2 cellular contexts compared by ENCODE assay signal in the genomic region with DNA sequence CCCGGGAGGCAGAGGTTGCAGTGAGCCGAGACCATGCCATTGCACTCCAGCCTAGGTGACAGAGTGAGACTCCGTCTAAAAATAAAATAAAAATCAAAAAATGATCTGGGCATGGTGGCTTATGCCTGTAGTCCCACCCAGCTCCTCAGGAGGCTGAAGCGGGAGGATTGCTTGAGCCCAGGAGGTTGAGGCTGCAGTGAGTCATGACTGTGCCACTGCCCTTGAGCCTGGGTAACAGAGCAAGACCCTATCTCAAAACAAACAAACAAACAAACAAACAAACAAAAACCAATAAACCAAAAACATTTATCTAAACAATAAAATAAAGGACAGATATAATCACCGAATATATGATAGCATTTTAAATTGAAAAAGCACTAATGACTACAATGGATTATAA.
TF ChIP-seq lines count a peak whose summit lies in the region.

No MANE protein-coding gene starts in this region.

TF ChIP-seq in HEK293, 187 proteins besides CTCF, POLR2A, EP300 and RAD21:
- TF ChIP-seq ZBTB6 (tag by site-specific recombination; IDR thresholded peaks at IDR 0.05) = peak; percentile 50; the same call in 1 of the 2 replicates

TF ChIP-seq in HepG2, 621 proteins besides CTCF, POLR2A, EP300 and RAD21:
- TF ChIP-seq FOSL2 (CRISPR knock-in tag; IDR thresholded peaks at IDR 0.05) = peak; percentile 30; the same call in 1 of the 2 replicates
